Comparison of ENCODE assay signal across 8 cellular contexts in genomic region chr6:52577778-52578473, GRCh38. TPM values are rescaled to one million over a fixed set of nuclear protein-coding genes. Genes with fewer than 3 reads are reported as not detected.
DNase-seq lines count a peak whose midpoint lies in the region; ATAC-seq and TF ChIP-seq lines count a peak whose summit lies in the region.

No MANE protein-coding gene starts in this region.

- H3K9me3 ChIP-seq in prostate gland = no peaks in the 10 kb centered on the region

- no peak for ATAC-seq in HG03442 (IDR thresholded peaks at IDR 0.05; ENCODE audit: unreplicated experiment)
- ATAC-seq in HG03469 (IDR thresholded peaks at IDR 0.05; ENCODE audit: unreplicated experiment) = no peak

- H3K27me3 ChIP-seq in prostate gland (replicated peaks; ENCODE audit: insufficient read depth) = no peaks in the 10 kb centered on the region

- DNase-seq in RKO (ENCODE audit: low spot score) (peak; percentile 27), epithelial cell of proximal tubule (ENCODE audit: low read depth) (no peak), prostate gland (ENCODE audit: low spot score) (no peak), RPMI8226 (no peak), inferior parietal cortex (ENCODE audit: extremely low spot score) (no peak)

- 48% methylated on average over 9 of the region's 9 CpGs for WGBS in prostate gland

- H3K36me3 ChIP-seq in prostate gland = no peaks in the 10 kb centered on the region

- H3K4me3 ChIP-seq in GM12875 (ENCODE audit: low read depth, low read length) (peak overlapping the region; percentile 62), epithelial cell of proximal tubule (ENCODE audit: low read depth, low read length) (peak overlapping the region; percentile 65), prostate gland (peak overlapping the region; percentile 73 to 88)

- TF ChIP-seq POLR2A in prostate gland (IDR thresholded peaks at IDR 0.05) = no peak

- no peak for TF ChIP-seq CTCF in GM12875 (IDR thresholded peaks at IDR 0.05; ENCODE audit: borderline replicate concordance, insufficient read depth, low read depth, low read length)
- no peak for TF ChIP-seq CTCF in epithelial cell of proximal tubule (conservative IDR thresholded peaks at IDR 0.05; ENCODE audit: low read depth, low read length)
- TF ChIP-seq CTCF in prostate gland (IDR thresholded peaks at IDR 0.05) = no peak

- H3K4me1 ChIP-seq in prostate gland (replicated peaks) = no peaks in the 10 kb centered on the region

- intact Hi-C loops in prostate gland (cut with DNase I) = loop anchor here (1.0 to 10.0 kb wide), 4 partner anchors 81 to 293 kb away; partner anchors contain the start of genes EFHC1 and MCM3

- H3K27ac ChIP-seq in prostate gland = peak overlapping the region; percentile 93 to 98

RNA-seq across cellular contexts. Expression of gene TRAM2, which starts 1.1 kb away (rescaled TPM):
- total RNA-seq in epithelial cell of proximal tubule (16.3 and 19.2 TPM in 2 replicates), prostate gland (10 to 100 TPM in 1 of 2 donors, 1 to 10 TPM in 1; 7.2 to 22.4 TPM)
